Comparison of ENCODE assay signal across 1 cellular context in the genomic region with DNA sequence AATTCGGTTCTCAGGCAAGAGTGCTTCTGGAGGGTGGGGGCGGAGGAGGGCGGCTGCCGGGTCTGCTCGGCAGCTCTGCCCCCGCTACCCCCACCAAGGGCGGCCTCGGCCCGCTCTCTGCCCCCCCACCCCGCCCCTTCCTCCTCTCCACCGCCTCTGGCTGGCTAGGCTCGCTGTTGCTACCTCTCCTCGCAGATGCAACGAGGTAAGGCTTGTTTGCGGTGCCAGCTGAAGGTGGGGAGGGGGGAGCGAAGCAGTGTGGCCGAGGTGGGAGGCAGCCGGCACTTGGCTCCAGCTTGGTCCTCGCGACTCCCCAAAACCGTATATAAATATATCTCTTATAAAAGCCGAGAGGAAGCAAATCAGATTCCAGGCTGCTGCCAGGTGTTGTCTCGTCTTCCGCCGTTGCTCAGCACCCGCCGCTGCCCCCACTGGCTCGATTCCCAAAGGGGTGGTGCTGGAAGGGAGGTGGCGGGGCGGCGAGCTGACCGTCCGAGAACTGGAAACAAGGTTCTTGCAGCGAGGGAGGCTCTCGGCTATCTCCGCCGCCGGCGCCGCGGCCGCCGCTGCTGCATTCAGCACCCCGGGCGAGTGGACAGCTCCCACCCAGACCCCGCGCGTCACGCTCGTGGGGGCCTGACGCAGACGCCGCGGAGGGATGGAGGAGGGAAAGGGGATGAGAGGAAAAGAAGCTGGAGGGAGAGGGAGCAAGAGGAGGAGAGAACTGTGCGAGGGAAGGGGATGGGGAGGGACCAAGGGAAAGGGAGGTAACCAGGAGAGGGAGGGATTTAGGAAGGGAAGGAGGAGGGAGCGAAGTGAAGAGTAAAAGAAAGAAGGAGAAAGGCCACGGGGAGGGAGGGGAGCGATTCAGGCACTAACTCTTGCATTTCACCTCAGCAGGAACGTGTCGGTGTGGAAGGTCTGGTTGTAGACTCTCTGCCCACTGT.
TF ChIP-seq lines count a peak whose summit lies in the region.

A gene with protein sequence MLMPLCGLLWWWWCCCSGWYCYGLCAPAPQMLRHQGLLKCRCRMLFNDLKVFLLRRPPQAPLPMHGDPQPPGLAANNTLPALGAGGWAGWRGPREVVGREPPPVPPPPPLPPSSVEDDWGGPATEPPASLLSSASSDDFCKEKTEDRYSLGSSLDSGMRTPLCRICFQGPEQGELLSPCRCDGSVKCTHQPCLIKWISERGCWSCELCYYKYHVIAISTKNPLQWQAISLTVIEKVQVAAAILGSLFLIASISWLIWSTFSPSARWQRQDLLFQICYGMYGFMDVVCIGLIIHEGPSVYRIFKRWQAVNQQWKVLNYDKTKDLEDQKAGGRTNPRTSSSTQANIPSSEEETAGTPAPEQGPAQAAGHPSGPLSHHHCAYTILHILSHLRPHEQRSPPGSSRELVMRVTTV (minus strand): TSS at position 728 of the 947 bp plus-strand sequence. CDS start 2,223 bp downstream, outside the sequence.

TF ChIP-seq in GM12878, 131 proteins besides CTCF, POLR2A, EP300 and RAD21 (continued from another document):
- TF ChIP-seq, protein P1, sequence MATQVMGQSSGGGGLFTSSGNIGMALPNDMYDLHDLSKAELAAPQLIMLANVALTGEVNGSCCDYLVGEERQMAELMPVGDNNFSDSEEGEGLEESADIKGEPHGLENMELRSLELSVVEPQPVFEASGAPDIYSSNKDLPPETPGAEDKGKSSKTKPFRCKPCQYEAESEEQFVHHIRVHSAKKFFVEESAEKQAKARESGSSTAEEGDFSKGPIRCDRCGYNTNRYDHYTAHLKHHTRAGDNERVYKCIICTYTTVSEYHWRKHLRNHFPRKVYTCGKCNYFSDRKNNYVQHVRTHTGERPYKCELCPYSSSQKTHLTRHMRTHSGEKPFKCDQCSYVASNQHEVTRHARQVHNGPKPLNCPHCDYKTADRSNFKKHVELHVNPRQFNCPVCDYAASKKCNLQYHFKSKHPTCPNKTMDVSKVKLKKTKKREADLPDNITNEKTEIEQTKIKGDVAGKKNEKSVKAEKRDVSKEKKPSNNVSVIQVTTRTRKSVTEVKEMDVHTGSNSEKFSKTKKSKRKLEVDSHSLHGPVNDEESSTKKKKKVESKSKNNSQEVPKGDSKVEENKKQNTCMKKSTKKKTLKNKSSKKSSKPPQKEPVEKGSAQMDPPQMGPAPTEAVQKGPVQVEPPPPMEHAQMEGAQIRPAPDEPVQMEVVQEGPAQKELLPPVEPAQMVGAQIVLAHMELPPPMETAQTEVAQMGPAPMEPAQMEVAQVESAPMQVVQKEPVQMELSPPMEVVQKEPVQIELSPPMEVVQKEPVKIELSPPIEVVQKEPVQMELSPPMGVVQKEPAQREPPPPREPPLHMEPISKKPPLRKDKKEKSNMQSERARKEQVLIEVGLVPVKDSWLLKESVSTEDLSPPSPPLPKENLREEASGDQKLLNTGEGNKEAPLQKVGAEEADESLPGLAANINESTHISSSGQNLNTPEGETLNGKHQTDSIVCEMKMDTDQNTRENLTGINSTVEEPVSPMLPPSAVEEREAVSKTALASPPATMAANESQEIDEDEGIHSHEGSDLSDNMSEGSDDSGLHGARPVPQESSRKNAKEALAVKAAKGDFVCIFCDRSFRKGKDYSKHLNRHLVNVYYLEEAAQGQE (IDR thresholded peaks at IDR 0.05; ENCODE audit: low read depth, low read length) = peak; percentile 98
- no peak for TF ChIP-seq SIN3A (IDR thresholded peaks at IDR 0.05; ENCODE audit: low read depth, low read length)
- peak; percentile 38; the same call in 1 of the 2 replicates for TF ChIP-seq CREM (IDR thresholded peaks at IDR 0.05; ENCODE audit: low read depth)
- TF ChIP-seq SUZ12 (IDR thresholded peaks at IDR 0.05; ENCODE audit: unreplicated experiment) = peak; percentile 44
- TF ChIP-seq, protein P2, sequence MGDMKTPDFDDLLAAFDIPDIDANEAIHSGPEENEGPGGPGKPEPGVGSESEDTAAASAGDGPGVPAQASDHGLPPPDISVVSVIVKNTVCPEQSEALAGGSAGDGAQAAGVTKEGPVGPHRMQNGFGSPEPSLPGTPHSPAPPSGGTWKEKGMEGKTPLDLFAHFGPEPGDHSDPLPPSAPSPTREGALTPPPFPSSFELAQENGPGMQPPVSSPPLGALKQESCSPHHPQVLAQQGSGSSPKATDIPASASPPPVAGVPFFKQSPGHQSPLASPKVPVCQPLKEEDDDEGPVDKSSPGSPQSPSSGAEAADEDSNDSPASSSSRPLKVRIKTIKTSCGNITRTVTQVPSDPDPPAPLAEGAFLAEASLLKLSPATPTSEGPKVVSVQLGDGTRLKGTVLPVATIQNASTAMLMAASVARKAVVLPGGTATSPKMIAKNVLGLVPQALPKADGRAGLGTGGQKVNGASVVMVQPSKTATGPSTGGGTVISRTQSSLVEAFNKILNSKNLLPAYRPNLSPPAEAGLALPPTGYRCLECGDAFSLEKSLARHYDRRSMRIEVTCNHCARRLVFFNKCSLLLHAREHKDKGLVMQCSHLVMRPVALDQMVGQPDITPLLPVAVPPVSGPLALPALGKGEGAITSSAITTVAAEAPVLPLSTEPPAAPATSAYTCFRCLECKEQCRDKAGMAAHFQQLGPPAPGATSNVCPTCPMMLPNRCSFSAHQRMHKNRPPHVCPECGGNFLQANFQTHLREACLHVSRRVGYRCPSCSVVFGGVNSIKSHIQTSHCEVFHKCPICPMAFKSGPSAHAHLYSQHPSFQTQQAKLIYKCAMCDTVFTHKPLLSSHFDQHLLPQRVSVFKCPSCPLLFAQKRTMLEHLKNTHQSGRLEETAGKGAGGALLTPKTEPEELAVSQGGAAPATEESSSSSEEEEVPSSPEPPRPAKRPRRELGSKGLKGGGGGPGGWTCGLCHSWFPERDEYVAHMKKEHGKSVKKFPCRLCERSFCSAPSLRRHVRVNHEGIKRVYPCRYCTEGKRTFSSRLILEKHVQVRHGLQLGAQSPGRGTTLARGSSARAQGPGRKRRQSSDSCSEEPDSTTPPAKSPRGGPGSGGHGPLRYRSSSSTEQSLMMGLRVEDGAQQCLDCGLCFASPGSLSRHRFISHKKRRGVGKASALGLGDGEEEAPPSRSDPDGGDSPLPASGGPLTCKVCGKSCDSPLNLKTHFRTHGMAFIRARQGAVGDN (IDR thresholded peaks at IDR 0.05) = no peak
- 0 out of 4 replicates have a peak, but pooled peaks of 1 of the 2 experiments have one; percentile 9 for TF ChIP-seq BHLHE40 (IDR thresholded peaks at IDR 0.05; ENCODE audit: borderline replicate concordance in 1 of 2, low read depth in 2 of 2, low read length in 1 of 2)
- TF ChIP-seq, protein P3, sequence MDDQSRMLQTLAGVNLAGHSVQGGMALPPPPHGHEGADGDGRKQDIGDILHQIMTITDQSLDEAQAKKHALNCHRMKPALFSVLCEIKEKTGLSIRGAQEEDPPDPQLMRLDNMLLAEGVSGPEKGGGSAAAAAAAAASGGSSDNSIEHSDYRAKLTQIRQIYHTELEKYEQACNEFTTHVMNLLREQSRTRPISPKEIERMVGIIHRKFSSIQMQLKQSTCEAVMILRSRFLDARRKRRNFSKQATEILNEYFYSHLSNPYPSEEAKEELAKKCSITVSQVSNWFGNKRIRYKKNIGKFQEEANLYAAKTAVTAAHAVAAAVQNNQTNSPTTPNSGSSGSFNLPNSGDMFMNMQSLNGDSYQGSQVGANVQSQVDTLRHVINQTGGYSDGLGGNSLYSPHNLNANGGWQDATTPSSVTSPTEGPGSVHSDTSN (IDR thresholded peaks at IDR 0.05; ENCODE audit: insufficient replicate concordance, low read depth, low read length) = no peak
- TF ChIP-seq, protein P4, sequence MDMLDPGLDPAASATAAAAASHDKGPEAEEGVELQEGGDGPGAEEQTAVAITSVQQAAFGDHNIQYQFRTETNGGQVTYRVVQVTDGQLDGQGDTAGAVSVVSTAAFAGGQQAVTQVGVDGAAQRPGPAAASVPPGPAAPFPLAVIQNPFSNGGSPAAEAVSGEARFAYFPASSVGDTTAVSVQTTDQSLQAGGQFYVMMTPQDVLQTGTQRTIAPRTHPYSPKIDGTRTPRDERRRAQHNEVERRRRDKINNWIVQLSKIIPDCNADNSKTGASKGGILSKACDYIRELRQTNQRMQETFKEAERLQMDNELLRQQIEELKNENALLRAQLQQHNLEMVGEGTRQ (IDR thresholded peaks at IDR 0.05; ENCODE audit: borderline replicate concordance, low read depth, low read length) = no peak
